13 cellular contexts compared by ENCODE assay signal in genomic region chr20:63254237-63254535, GRCh38. TPM values are rescaled to one million over a fixed set of nuclear protein-coding genes. Genes with fewer than 3 reads are reported as not detected.
DNase-seq lines count a peak whose midpoint lies in the region; ATAC-seq and TF ChIP-seq lines count a peak whose summit lies in the region.
"Had no signal": no experiment of that assay in that cellular context is flagged by ENCODE, and none has a peak within 500 bp of the region (broad histone marks: within the 10 kb centered on the region; RNA-seq: fewer than 3 reads in every experiment).

Gene NKAIN4, minus strand, starts transcription at chr20:63254463. Its CDS starts 13 bp downstream, at chr20:63254450.

- peaks cover 11% of the 10 kb centered on the region for H3K27me3 ChIP-seq in CD8-positive, alpha-beta T cell (ENCODE audit: insufficient read depth, low read length)
- H3K27me3 ChIP-seq in WERI-Rb-1 (ENCODE audit: insufficient read depth, low read depth, severe bottlenecking) = peaks cover 10% of the 10 kb centered on the region
- H3K27me3 ChIP-seq in psoas muscle (ENCODE audit: insufficient read depth in 3 of 3, low read length in 2 of 3) = peaks cover 0 to 70% (median 34%) of the 10 kb centered on the region in 3 donors
- peaks cover 63% of the 10 kb centered on the region for H3K27me3 ChIP-seq in PC-9 (ENCODE audit: insufficient read depth, low read depth)

- POLR2A ChIA-PET in CD8-positive, alpha-beta T cell (lab: Charles Lee) = no interaction called here
- POLR2A ChIA-PET in PC-9 (lab: Charles Lee; ENCODE audit: unreplicated experiment) = no interaction called here

- peak within 1 kb of the TSS; percentile 42 for H3K4me3 Mint-ChIP-seq in CD8-positive, alpha-beta T cell
- H3K4me3 Mint-ChIP-seq: stimulated activated memory B cell treated with anti-CD40 and anti-IgM and Interleukin-4, amounts not matched to agents 10 μg/mL and 1 μg/mL and 100 μg/mL, for 72 hours; T-helper 2 cell treated with Interferon-gamma antibody and Interleukin-4, amounts not matched to agents 5 μg/mL and 100 μg/mL, for 36 hours had no signal

- intact Hi-C loops in CD8-positive, alpha-beta T cell (cut with DNase I, micrococcal nuclease) = no loop called here
- intact Hi-C loops in psoas muscle (cut with DNase I) = no loop called here
- intact Hi-C loops in PC-9 (cut with micrococcal nuclease; ENCODE audit: unreplicated experiment) = no loop called here

- ATAC-seq in CD8-positive, alpha-beta T cell = no peak
- ATAC-seq in psoas muscle (no peak), GM18519 (IDR thresholded peaks at IDR 0.05; ENCODE audit: low FRiP score, unreplicated experiment) (no peak)

- no peak for DNase-seq in CD8-positive, alpha-beta T cell
- DNase-seq in WERI-Rb-1 (no peak), psoas muscle (no peak), PC-9 (no peak), NCI-H1694 (lab: John Stamatoyannopoulos, UW) (no peak)
- no peak for DNase-seq in activated CD4-positive, alpha-beta T cell treated with anti-CD3 and anti-CD28 coated beads for 48 hours
- DNase-seq: activated CD8-positive, alpha-beta memory T cell treated with anti-CD3 and anti-CD28 coated beads, Interleukin-2, amount 50 U/mL, for 48 hours; Calu3 had no signal

- H3K4me2 ChIP-seq in PC-9 = no peak within 1 kb of the TSS

- H3K4me1 Mint-ChIP-seq in CD8-positive, alpha-beta T cell (ENCODE audit: low read depth) = peaks cover 10% of the 10 kb centered on the region

- H3K9me3 Mint-ChIP-seq in CD8-positive, alpha-beta T cell = no peaks in the 10 kb centered on the region
- H3K9me3 Mint-ChIP-seq: T-helper 2 cell treated with Interferon-gamma antibody and Interleukin-4, amounts not matched to agents 5 μg/mL and 100 μg/mL, for 36 hours had no signal

- no peak within 1 kb of the TSS for H2AFZ ChIP-seq in PC-9

- no peaks in the 10 kb centered on the region for H3K9me3 ChIP-seq in CD8-positive, alpha-beta T cell (ENCODE audit: low read length)
- no peaks in the 10 kb centered on the region for H3K9me3 ChIP-seq in WERI-Rb-1 (ENCODE audit: severe bottlenecking)
- no peaks in the 10 kb centered on the region for H3K9me3 ChIP-seq in psoas muscle
- no peaks in the 10 kb centered on the region for H3K9me3 ChIP-seq in PC-9 (ENCODE audit: insufficient read depth, low read depth)

- no peaks in the 10 kb centered on the region for H3K36me3 Mint-ChIP-seq in CD8-positive, alpha-beta T cell
- H3K36me3 Mint-ChIP-seq: stimulated activated memory B cell treated with anti-CD40 and anti-IgM and Interleukin-4, amounts not matched to agents 10 μg/mL and 1 μg/mL and 100 μg/mL, for 72 hours had no signal

- H3K4me3 ChIP-seq in CD8-positive, alpha-beta T cell (ENCODE audit: low read depth, low read length) = no peak within 1 kb of the TSS
- H3K4me3 ChIP-seq in WERI-Rb-1 (ENCODE audit: low read depth, low read length) (peak within 1 kb of the TSS; percentile 27), iPS-11a (ENCODE audit: low read depth, low read length) (peak within 1 kb of the TSS; percentile 35), psoas muscle (peak within 1 kb of the TSS; percentile 44), PC-9 (no peak within 1 kb of the TSS)

- no TSS peak for BruUV-seq in PC-9 (replicated peaks; lab: Mats Ljungman, UMichigan)

- CTCF ChIA-PET in CD8-positive, alpha-beta T cell (lab: Charles Lee) = interaction anchor here (1.1 to 4.7 kb wide), 2 partner anchors 23 to 30 kb away, joined by 3 to 25 read pairs; no protein-coding TSS in a partner anchor
- CTCF ChIA-PET in PC-9 (lab: Charles Lee) = no interaction called here

- no peaks in the 10 kb centered on the region for H3K79me2 ChIP-seq in PC-9 (ENCODE audit: low read depth)

- no peak within 1 kb of the TSS for H3K27ac Mint-ChIP-seq in CD8-positive, alpha-beta T cell
- H3K27ac Mint-ChIP-seq: stimulated activated memory B cell treated with anti-CD40 and anti-IgM and Interleukin-4, amounts not matched to agents 10 μg/mL and 1 μg/mL and 100 μg/mL, for 72 hours; T-helper 2 cell treated with Interferon-gamma antibody and Interleukin-4, amounts not matched to agents 5 μg/mL and 100 μg/mL, for 36 hours had no signal

- no peak within 1 kb of the TSS for H3K27ac ChIP-seq in CD8-positive, alpha-beta T cell (ENCODE audit: low read depth, low read length)
- H3K27ac ChIP-seq in WERI-Rb-1 = no peak within 1 kb of the TSS
- no peak within 1 kb of the TSS for H3K27ac ChIP-seq in psoas muscle
- no peak within 1 kb of the TSS for H3K27ac ChIP-seq in PC-9

- no peak for TF ChIP-seq CTCF in CD8-positive, alpha-beta T cell (IDR thresholded peaks at IDR 0.05)
- TF ChIP-seq CTCF in WERI-Rb-1 (IDR thresholded peaks at IDR 0.05; ENCODE audit: low read depth, low read length) (no peak), psoas muscle (IDR thresholded peaks at IDR 0.05) (no peak), PC-9 (conservative IDR thresholded peaks at IDR 0.05) (no peak)

- H3K4me1 ChIP-seq in CD8-positive, alpha-beta T cell (ENCODE audit: insufficient read depth, low read length) = peaks cover 6% of the 10 kb centered on the region
- peaks cover 2% of the 10 kb centered on the region for H3K4me1 ChIP-seq in psoas muscle
- peaks cover 10% of the 10 kb centered on the region; the same call in 1 of the 2 replicates for H3K4me1 ChIP-seq in PC-9 (replicated peaks; ENCODE audit: insufficient read depth)

- H3F3A ChIP-seq in PC-9 (ENCODE audit: insufficient read depth, low read depth) = peaks cover 10% of the 10 kb centered on the region; the same call in 1 of the 2 replicates

- no peaks in the 10 kb centered on the region for H3K36me3 ChIP-seq in CD8-positive, alpha-beta T cell (ENCODE audit: insufficient read depth, low read length)
- H3K36me3 ChIP-seq in WERI-Rb-1 (no peaks in the 10 kb centered on the region), psoas muscle (ENCODE audit: insufficient read depth in 1 of 2, low read depth in 1 of 2) (no peaks in the 10 kb centered on the region), PC-9 (ENCODE audit: low read depth) (no peaks in the 10 kb centered on the region)

- H4K20me1 ChIP-seq in PC-9 (ENCODE audit: insufficient read depth) = no peaks in the 10 kb centered on the region

- no peaks in the 10 kb centered on the region for H3K9me2 ChIP-seq in PC-9 (ENCODE audit: insufficient read depth)

- 1 to 3% (median 1%) methylated on average over 21 to 39 of the region's 39 CpGs for WGBS in psoas muscle, 3 donors

- H3K27me3 Mint-ChIP-seq in CD8-positive, alpha-beta T cell (ENCODE audit: low read depth) = peaks cover 46% of the 10 kb centered on the region

RNA-seq across cellular contexts. Expression of gene NKAIN4, which starts in this region (rescaled TPM):
- not detected for total RNA-seq in CD8-positive, alpha-beta T cell
- not detected for total RNA-seq in psoas muscle
- not detected for polyA plus RNA-seq in psoas muscle
- total RNA-seq in PC-9 (2021) = not detected in 2 replicates
- total RNA-seq: Calu3, lung microvascular endothelial cell had no signal

Comparison
In these comparisons a context has a peak if more than half of its experiments do, and no peak if none do; other contexts are left out.
1. H3K4me3 ChIP-seq: peak in WERI-Rb-1 (single experiment), iPS-11a (single experiment) and psoas muscle (single experiment); none in CD8-positive, alpha-beta T cell (single experiment) and PC-9 (single experiment).